12 cellular contexts compared by ENCODE assay signal in the genomic region with DNA sequence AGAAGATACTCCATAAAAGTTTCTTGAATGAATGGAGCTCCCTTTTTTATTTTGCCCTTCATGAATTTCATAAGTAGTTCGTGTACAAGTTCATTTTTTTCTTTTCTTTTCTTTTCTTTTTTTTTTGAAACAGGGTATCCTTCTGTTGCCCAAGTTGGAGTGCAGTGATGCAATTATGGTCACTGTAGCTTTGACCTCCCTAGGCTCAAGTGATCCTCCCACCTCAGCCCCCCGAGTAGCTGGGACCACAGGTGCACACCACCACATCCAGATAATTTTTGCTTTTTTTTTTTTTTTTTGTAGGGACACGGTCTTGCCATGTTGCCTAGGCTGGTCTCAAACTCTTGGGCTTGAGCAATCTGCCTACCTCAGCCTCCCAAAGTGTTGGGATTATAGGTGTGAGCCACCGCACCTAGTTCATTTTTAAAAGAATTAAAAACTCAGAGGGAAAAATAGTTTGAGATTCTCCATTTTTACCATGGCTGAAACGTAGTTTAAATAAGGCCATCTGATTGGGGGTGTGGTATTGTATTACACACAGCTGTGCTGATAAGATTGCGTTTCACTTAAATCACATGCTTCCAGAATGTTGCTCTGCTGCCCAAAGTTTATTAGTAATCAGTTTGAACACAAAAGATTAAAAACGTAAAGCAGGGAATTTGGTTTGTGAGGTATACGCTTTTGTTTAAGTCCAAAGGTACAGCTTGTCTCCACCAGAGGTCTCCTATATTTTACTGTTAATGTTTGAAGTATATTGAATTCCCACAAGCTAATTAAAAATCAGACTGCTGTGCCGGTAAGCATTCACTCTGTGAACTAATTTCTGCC.
DNase-seq lines count a peak whose midpoint lies in the region; ATAC-seq, FAIRE-seq and TF ChIP-seq lines count a peak whose summit lies in the region.
"Had no signal": no experiment of that assay in that cellular context is flagged by ENCODE, and none has a peak within 500 bp of the region (broad histone marks: within the 10 kb centered on the region; RNA-seq: fewer than 3 reads in every experiment).

No MANE protein-coding gene starts in this region.

- H2BK5ac ChIP-seq in trophoblast cell (ENCODE audit: low read depth, low read length, poor library complexity): no peak overlapping the region

- intact Hi-C loops in endothelial cell of umbilical vein (cut with micrococcal nuclease): loop anchor here (1.0 to 5.0 kb wide), 4 partner anchors 31 to 154 kb away; a partner anchor contains a TSS

- H3K18ac ChIP-seq in trophoblast cell (ENCODE audit: low read length): no peak overlapping the region

- no peak overlapping the region for H2AK5ac ChIP-seq in trophoblast cell (ENCODE audit: low read length)

- no peaks in the 10 kb centered on the region for H3K9me1 ChIP-seq in endothelial cell of umbilical vein (replicated peaks; ENCODE audit: control insufficient read depth, extremely low read depth, insufficient read depth, low read length)

- peaks cover 7% of the 10 kb centered on the region for H3K4me1 ChIP-seq in HEK293 (ENCODE audit: control insufficient read depth, insufficient read depth, low read length)
- peaks cover 31% of the 10 kb centered on the region for H3K4me1 ChIP-seq in endothelial cell of umbilical vein (ENCODE audit: control insufficient read depth, extremely low read depth, insufficient read depth, low read length)
- peaks cover 19 to 22% of the 10 kb centered on the region in 2 experiments for H3K4me1 ChIP-seq in trophoblast cell (ENCODE audit: control insufficient read depth in 1 of 2, insufficient read depth in 2 of 2, low read length in 2 of 2)

- H3K4me3 ChIP-seq in HEK293 (ENCODE audit: low read depth, low read length) (no peak overlapping the region), endothelial cell of umbilical vein (replicated peaks in 1 of 3; ENCODE audit: insufficient read depth in 1 of 3, low read depth in 1 of 3, low read length in 3 of 3) (no peak overlapping the region), trophoblast cell (ENCODE audit: low read depth, low read length) (no peak overlapping the region)

- ATAC-seq in T-helper 17 cell: no peak
- ATAC-seq in T-cell (replicated peaks in 1 of 4): no peak
- ATAC-seq in GM19324 (IDR thresholded peaks at IDR 0.05; ENCODE audit: low FRiP score, unreplicated experiment): no peak

- POLR2A ChIA-PET in HEK293 (lab: Yijun Ruan, JAX): no interaction called here
- POLR2A ChIA-PET in endothelial cell of umbilical vein (lab: Charles Lee): interaction anchor here (1.2 kb wide), 1 partner anchor 154 kb away, joined by 3 read pairs; a partner anchor contains a TSS
- POLR2A ChIA-PET in T-cell (lab: Charles Lee): interaction anchor here (0.6 kb wide), 3 partner anchors 11 to 19 kb away, joined by 3 to 4 read pairs (median 3); no protein-coding TSS in a partner anchor

- H4K91ac ChIP-seq in trophoblast cell (ENCODE audit: low read depth, low read length): no peak overlapping the region

- H4K8ac ChIP-seq in trophoblast cell (ENCODE audit: low read depth, low read length): no peak overlapping the region

- H3K36me3 ChIP-seq in HEK293 (ENCODE audit: control insufficient read depth in 2 of 2, insufficient read depth in 1 of 2, low read length in 2 of 2): no peaks in the 10 kb centered on the region
- H3K36me3 ChIP-seq in endothelial cell of umbilical vein (ENCODE audit: control insufficient read depth in 2 of 2, extremely low read depth in 1 of 2, insufficient read depth in 2 of 2, low read length in 2 of 2): no peaks in the 10 kb centered on the region
- H3K36me3 ChIP-seq in trophoblast cell (ENCODE audit: control insufficient read depth in 1 of 2, insufficient read depth in 2 of 2, low read length in 2 of 2): peaks cover 0 to 2% of the 10 kb centered on the region in 2 experiments

- CTCF ChIA-PET in HEK293 (lab: Yijun Ruan, JAX) (interaction anchor here (0.5 to 0.7 kb wide), 3 partner anchors 175 to 862 kb away, joined by 3 read pairs; no protein-coding TSS in a partner anchor), endothelial cell of umbilical vein (lab: Charles Lee) (interaction anchor here (0.8 to 1.5 kb wide), 11 partner anchors 27 to 255 kb away, joined by 3 to 7 read pairs (median 5); a partner anchor contains a TSS), T-cell (lab: Charles Lee) (interaction anchor here in 1 of 2 donors (0.6 to 1.2 kb wide), 2 partner anchors 196 to 258 kb away, joined by 3 read pairs; no protein-coding TSS in a partner anchor)

- no peak overlapping the region for H3K23ac ChIP-seq in trophoblast cell (ENCODE audit: low read length)

- H3K27ac Mint-ChIP-seq in T-helper 17 cell: peak overlapping the region; percentile 41
- H3K27ac Mint-ChIP-seq in T-cell: no peak overlapping the region

- H4K20me1 ChIP-seq in endothelial cell of umbilical vein (replicated peaks; ENCODE audit: control insufficient read depth, extremely low read depth, insufficient read depth, low read length): no peaks in the 10 kb centered on the region

- H3K9ac ChIP-seq in endothelial cell of umbilical vein (replicated peaks; ENCODE audit: extremely low read depth, insufficient read depth, low read length) (no peak overlapping the region), trophoblast cell (ENCODE audit: low read length) (no peak overlapping the region)

- no peak overlapping the region for H3K4ac ChIP-seq in trophoblast cell (ENCODE audit: low read depth, low read length)

- H3K9me3 Mint-ChIP-seq in T-cell: no peaks in the 10 kb centered on the region

- H3K27me3 Mint-ChIP-seq in T-helper 17 cell (no peaks in the 10 kb centered on the region), T-cell (no peaks in the 10 kb centered on the region)

- WGBS in trophoblast cell (ENCODE audit: extremely low coverage, insufficient coverage, insufficient read length): no CpG with 5 or more reads among the region's 9 CpGs

- H3K4me2 ChIP-seq in endothelial cell of umbilical vein (ENCODE audit: insufficient read depth, low read length): no peak overlapping the region
- H3K4me2 ChIP-seq in trophoblast cell (ENCODE audit: low read length): no peak overlapping the region

- BruUV-seq in endothelial cell of umbilical vein (replicated peaks; lab: Mats Ljungman, UMichigan): no TSS peak

- no peak for TF ChIP-seq POLR2A in endothelial cell of umbilical vein (IDR thresholded peaks at IDR 0.05; ENCODE audit: low read depth, low read length)

- H3K36me3 Mint-ChIP-seq in T-helper 17 cell (ENCODE audit: low read depth) (no peaks in the 10 kb centered on the region), T-cell (peaks cover 21% of the 10 kb centered on the region)

- peaks cover 7% of the 10 kb centered on the region for H3K79me1 ChIP-seq in trophoblast cell (ENCODE audit: low read length)

- H3K4me1 Mint-ChIP-seq in T-helper 17 cell: peaks cover 39% of the 10 kb centered on the region
- peaks cover 27 to 38% (median 36%) of the 10 kb centered on the region in 3 donors for H3K4me1 Mint-ChIP-seq in T-cell

- H2AFZ ChIP-seq in endothelial cell of umbilical vein (ENCODE audit: low read depth, low read length) (no peak overlapping the region), trophoblast cell (ENCODE audit: insufficient read depth, low read length, poor library complexity) (no peak overlapping the region)

- H3K4me3 Mint-ChIP-seq in T-helper 17 cell: peak overlapping the region; percentile 52
- no peak overlapping the region for H3K4me3 Mint-ChIP-seq in T-cell

- H3K14ac ChIP-seq in trophoblast cell (ENCODE audit: low read length): no peak overlapping the region

- H3K79me2 ChIP-seq in endothelial cell of umbilical vein (ENCODE audit: control insufficient read depth, insufficient read depth, low read length) (no peaks in the 10 kb centered on the region), trophoblast cell (ENCODE audit: control insufficient read depth, insufficient read depth, low read length, poor library complexity) (no peaks in the 10 kb centered on the region)

- H3K27me3 ChIP-seq in endothelial cell of umbilical vein (ENCODE audit: control insufficient read depth in 2 of 2, insufficient read depth in 2 of 2, low read length in 2 of 2): no peaks in the 10 kb centered on the region
- H3K27me3 ChIP-seq in trophoblast cell (ENCODE audit: insufficient read depth, low read length): no peaks in the 10 kb centered on the region

- H3K9me3 ChIP-seq in HEK293 (ENCODE audit: control insufficient read depth, insufficient read depth, low read depth, low read length) (no peaks in the 10 kb centered on the region), T-helper 17 cell (ENCODE audit: control insufficient read depth, low read length, poor library complexity, severe bottlenecking) (no peaks in the 10 kb centered on the region), endothelial cell of umbilical vein (replicated peaks; ENCODE audit: control insufficient read depth, insufficient read depth, low read length) (no peaks in the 10 kb centered on the region), trophoblast cell (ENCODE audit: insufficient read depth, low read depth, low read length) (no peaks in the 10 kb centered on the region)

- H2BK12ac ChIP-seq in trophoblast cell (ENCODE audit: low read length): no peak overlapping the region

- H3K27ac ChIP-seq in HEK293 (ENCODE audit: extremely low read depth, low read depth, low read length) (no peak overlapping the region), endothelial cell of umbilical vein (ENCODE audit: insufficient read depth, low read depth, low read length) (peak overlapping the region; percentile 63), trophoblast cell (ENCODE audit: low read depth, low read length) (no peak overlapping the region)

- H2BK120ac ChIP-seq in trophoblast cell (ENCODE audit: insufficient read depth, low read length, poor library complexity): no peak overlapping the region

- peak; percentile 78 for FAIRE-seq in endothelial cell of umbilical vein (lab: Jason Lieb, UNC)

- H4K12ac ChIP-seq in trophoblast cell (ENCODE audit: low read depth, low read length): no peak overlapping the region

- DNase-seq in T-helper 17 cell: no peak
- DNase-seq in endothelial cell of umbilical vein (ENCODE audit: low read depth, low spot score): peak; percentile 91
- DNase-seq in trophoblast cell: peak; percentile 23 to 54
- no peak for DNase-seq in T-cell
- DNase-seq in activated CD4-positive, CD25-positive, alpha-beta regulatory T cell (lab: John Stamatoyannopoulos, UW): no peak
- DNase-seq: cortex of kidney, EL, NCI-H2081, occipital lobe, SHP77 had no signal

- TF ChIP-seq CTCF in HEK293 (tag by site-specific recombination; IDR thresholded peaks at IDR 0.05) (no peak), endothelial cell of umbilical vein (IDR thresholded peaks at IDR 0.05; ENCODE audit: extremely low read depth in 1 of 2, insufficient read depth in 1 of 2, low read depth in 1 of 2, low read length in 2 of 2) (peak in 1 of 2 donors; percentile 12)

- dilution Hi-C loops in endothelial cell of umbilical vein (cut with MboI; ENCODE audit: extremely low pct_ligation_motif_present, low sequenced_read_pairs): no loop called here

TF ChIP-seq in HEK293, 187 proteins besides CTCF, POLR2A, EP300 and RAD21 (continues in another document):
- TF ChIP-seq ZSCAN30 (tag by site-specific recombination; IDR thresholded peaks at IDR 0.05) (0 out of 2 replicates have a peak, but pooled peaks have one; percentile 7), ZNF830 (tag by site-specific recombination; IDR thresholded peaks at IDR 0.05; ENCODE audit: low read depth) (no peak)

TF ChIP-seq in endothelial cell of umbilical vein, 7 proteins besides CTCF, POLR2A, EP300 and RAD21 (continues in another document):
- no peak for TF ChIP-seq FOS (IDR thresholded peaks at IDR 0.05; ENCODE audit: borderline replicate concordance, insufficient read depth, low read length)

Comparison
In these comparisons a context has a peak if more than half of its experiments do, and no peak if none do; other contexts are left out.
1. DNase-seq: peak in endothelial cell of umbilical vein (single experiment) and trophoblast cell (2 of 2); none in T-helper 17 cell (0 of 3), T-cell (0 of 34) and activated CD4-positive, CD25-positive, alpha-beta regulatory T cell (0 of 4).